8 cellular contexts compared by ENCODE assay signal in genomic region chr1:64744492-64745180, GRCh38. TPM values are rescaled to one million over a fixed set of nuclear protein-coding genes. Genes with fewer than 3 reads are reported as not detected.
A peak's percentile ranks its signal among the peaks of the same experiment; 100 is the strongest.
DNase-seq lines count a peak whose midpoint lies in the region; ATAC-seq and TF ChIP-seq lines count a peak whose summit lies in the region.

A gene with protein sequence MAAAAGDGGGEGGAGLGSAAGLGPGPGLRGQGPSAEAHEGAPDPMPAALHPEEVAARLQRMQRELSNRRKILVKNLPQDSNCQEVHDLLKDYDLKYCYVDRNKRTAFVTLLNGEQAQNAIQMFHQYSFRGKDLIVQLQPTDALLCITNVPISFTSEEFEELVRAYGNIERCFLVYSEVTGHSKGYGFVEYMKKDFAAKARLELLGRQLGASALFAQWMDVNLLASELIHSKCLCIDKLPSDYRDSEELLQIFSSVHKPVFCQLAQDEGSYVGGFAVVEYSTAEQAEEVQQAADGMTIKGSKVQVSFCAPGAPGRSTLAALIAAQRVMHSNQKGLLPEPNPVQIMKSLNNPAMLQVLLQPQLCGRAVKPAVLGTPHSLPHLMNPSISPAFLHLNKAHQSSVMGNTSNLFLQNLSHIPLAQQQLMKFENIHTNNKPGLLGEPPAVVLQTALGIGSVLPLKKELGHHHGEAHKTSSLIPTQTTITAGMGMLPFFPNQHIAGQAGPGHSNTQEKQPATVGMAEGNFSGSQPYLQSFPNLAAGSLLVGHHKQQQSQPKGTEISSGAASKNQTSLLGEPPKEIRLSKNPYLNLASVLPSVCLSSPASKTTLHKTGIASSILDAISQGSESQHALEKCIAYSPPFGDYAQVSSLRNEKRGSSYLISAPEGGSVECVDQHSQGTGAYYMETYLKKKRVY (plus strand): TSS chr1:64745075. CDS start chr1:64745173, 98 bp downstream.

- H3K27me3 ChIP-seq in lung (ENCODE audit: control insufficient read depth, insufficient read depth), result no peaks in the 10 kb centered on the region

- 0 to 1% methylated on average over 55 to 76 of the region's 76 CpGs for WGBS in lung, 2 donors

- peak within 1 kb of the TSS; percentile 51 for H3K27ac Mint-ChIP-seq in activated CD8-positive, alpha-beta T cell treated with anti-CD3 and anti-CD28 coated beads for 36 hours

- H3K36me3 ChIP-seq in lung (ENCODE audit: control insufficient read depth in 2 of 2, insufficient read depth in 2 of 2, low read length in 2 of 2), result no peaks in the 10 kb centered on the region

- no peaks in the 10 kb centered on the region for H3K9me3 Mint-ChIP-seq in activated CD8-positive, alpha-beta T cell treated with anti-CD3 and anti-CD28 coated beads for 36 hours

- POLR2A ChIA-PET in activated CD8-positive, alpha-beta T cell treated with anti-CD3 and anti-CD28 coated beads for 36 hours (lab: Charles Lee), result no interaction called here

- peak; percentile 78 for TF ChIP-seq CTCF in activated CD8-positive, alpha-beta T cell treated with anti-CD3 and anti-CD28 coated beads for 36 hours (IDR thresholded peaks at IDR 0.05)
- TF ChIP-seq CTCF in lung (IDR thresholded peaks at IDR 0.05; ENCODE audit: control extremely low read depth, extremely low read depth), result peak; percentile 25

- no peaks in the 10 kb centered on the region for H3K27me3 Mint-ChIP-seq in activated CD8-positive, alpha-beta T cell treated with anti-CD3 and anti-CD28 coated beads for 36 hours

- H3K27ac ChIP-seq in lung (ENCODE audit: low read depth in 1 of 2, low read length in 1 of 2), result peak within 1 kb of the TSS; percentile 67 to 76

- no peaks in the 10 kb centered on the region for H3K9me3 ChIP-seq in lung (ENCODE audit: control insufficient read depth in 2 of 2, insufficient read depth in 1 of 2, low read length in 1 of 2)

- intact Hi-C loops in activated CD8-positive, alpha-beta T cell treated with anti-CD3 and anti-CD28 coated beads for 36 hours (cut with micrococcal nuclease), result loop anchor here (5.0 kb wide), 1 partner anchor 83 kb away; no protein-coding TSS in a partner anchor

- peaks cover 14% of the 10 kb centered on the region for H3K4me1 Mint-ChIP-seq in activated CD8-positive, alpha-beta T cell treated with anti-CD3 and anti-CD28 coated beads for 36 hours (ENCODE audit: low read depth)

- H3K4me1 ChIP-seq in lung (ENCODE audit: control insufficient read depth in 2 of 2, insufficient read depth in 2 of 2, low read length in 2 of 2), result no peaks in the 10 kb centered on the region

- in situ Hi-C loops in G401 (cut with HindIII; ENCODE audit: low sequenced_read_pairs), result no loop called here

- peak; percentile 65 for ATAC-seq in HG02870 (IDR thresholded peaks at IDR 0.05; ENCODE audit: unreplicated experiment)
- peak; percentile 83 for ATAC-seq in activated CD8-positive, alpha-beta T cell treated with anti-CD3 and anti-CD28 coated beads for 36 hours
- ATAC-seq in lung (ENCODE audit: insufficient read depth, low FRiP score), result peak; percentile 83

- peak within 1 kb of the TSS; percentile 80 for H3K4me3 Mint-ChIP-seq in activated CD8-positive, alpha-beta T cell treated with anti-CD3 and anti-CD28 coated beads for 36 hours

- H3K4me3 ChIP-seq in lung, result peak within 1 kb of the TSS; percentile 83

- H3K36me3 Mint-ChIP-seq in activated CD8-positive, alpha-beta T cell treated with anti-CD3 and anti-CD28 coated beads for 36 hours (ENCODE audit: low read depth), result no peaks in the 10 kb centered on the region

- DNase-seq in G401 (ENCODE audit: low spot score) (peak; percentile 68), NCI-H460 (ENCODE audit: extremely low read depth, low read depth) (peak; percentile 36), lung (ENCODE audit: low spot score) (peak; percentile 77), COLO829 (ENCODE audit: low spot score) (no peak)
- peak; percentile 73 for DNase-seq in activated CD8-positive, alpha-beta T cell treated with anti-CD3 and anti-CD28 coated beads for 36 hours
- peak; percentile 42 for DNase-seq in effector CD4-positive, alpha-beta T cell
- DNase-seq in stimulated activated CD8-positive, alpha-beta memory T cell treated with anti-CD3 and anti-CD28 coated beads, Interleukin-12 subunit alpha, Interleukin-12 subunit beta, amount 100 ng/mL, for 1 hour (ENCODE audit: low read depth), result peak; percentile 17

- CTCF ChIA-PET in activated CD8-positive, alpha-beta T cell treated with anti-CD3 and anti-CD28 coated beads for 36 hours (lab: Charles Lee), result interaction anchor here (1.1 to 1.7 kb wide), 6 partner anchors 24 to 465 kb away, joined by 3 to 9 read pairs (median 3); no protein-coding TSS in a partner anchor

RNA-seq across cellular contexts. Expression of the gene that starts here (rescaled TPM):
- total RNA-seq in G401 (2014; rRNA removed; shearing (Covaris generic)), result 20.5 and 21.2 TPM in 2 replicates
- 11.8 and 13.2 TPM in 2 replicates for total RNA-seq in NCI-H460 (2014; rRNA removed; shearing (Covaris generic))
- polyA plus RNA-seq in NCI-H460 (2014; cell fraction: nucleus; rRNA removed), result 15.6 and 19.2 TPM in 2 replicates
- 1 to 10 TPM; 2.6 to 3.1 TPM for total RNA-seq in activated CD8-positive, alpha-beta T cell treated with anti-CD3 and anti-CD28 coated beads for 36 hours
- 10 to 100 TPM in 1 of 2 donors, 1 to 10 TPM in 1; 9.2 to 30.2 TPM for total RNA-seq in lung
- polyA plus RNA-seq in lung, result 1 to 10 TPM; 2.9 to 4.3 TPM
